ENCODE assay signal across 27 cellular contexts in genomic region chr5:763998-764781, GRCh38. TPM values are rescaled to one million over a fixed set of nuclear protein-coding genes. Genes with fewer than 3 reads are reported as not detected.
DNase-seq lines count a peak whose midpoint lies in the region; ATAC-seq and TF ChIP-seq lines count a peak whose summit lies in the region.
"Had no signal": no experiment of that assay in that cellular context is flagged by ENCODE, and none has a peak within 500 bp of the region (broad histone marks: within the 10 kb centered on the region; RNA-seq: fewer than 3 reads in every experiment).

No MANE protein-coding gene starts in this region.

- no peak for TF ChIP-seq CTCF in GM20000 (IDR thresholded peaks at IDR 0.05; ENCODE audit: extremely low read depth, missing control alignments)
- TF ChIP-seq CTCF in lower lobe of right lung (IDR thresholded peaks at IDR 0.05), result no peak
- no peak for TF ChIP-seq CTCF in suprapubic skin (IDR thresholded peaks at IDR 0.05)

- H3K27ac Mint-ChIP-seq in activated CD4-positive, alpha-beta T cell treated with anti-CD3 and anti-CD28 coated beads, Interleukin-2, amount 10 ng/mL, durations not matched to agents 7 days and 5 days, result no peak overlapping the region
- H3K27ac Mint-ChIP-seq: activated naive CD8-positive, alpha-beta T cell treated with anti-CD3 and anti-CD28 coated beads, Interleukin-2, amount 10 ng/mL, durations not matched to agents 7 days and 5 days had no signal

- H3K27ac ChIP-seq in lower lobe of right lung (no peak overlapping the region), suprapubic skin (no peak overlapping the region)
- H3K27ac ChIP-seq: KMS-11, SJSA1, stomach, transverse colon, VCaP had no signal

- H3K4me1 ChIP-seq in lower lobe of right lung (peaks cover 9% of the 10 kb centered on the region), suprapubic skin (peaks cover 10% of the 10 kb centered on the region)

- H3K9me3 ChIP-seq in lower lobe of right lung (no peaks in the 10 kb centered on the region), suprapubic skin (no peaks in the 10 kb centered on the region)
- H3K9me3 ChIP-seq: stomach, transverse colon had no signal

- peak; percentile 7 for DNase-seq in activated naive CD4-positive, alpha-beta T cell treated with Interleukin-2 at 50 U/mL for 16 hours
- no peak for DNase-seq in activated naive CD4-positive, alpha-beta T cell (lab: John Stamatoyannopoulos, UW)
- DNase-seq in GM20000 (ENCODE audit: low spot score), result peak; percentile 24
- peak; percentile 40 for DNase-seq in lower lobe of right lung
- peak; percentile 70 to 80 for DNase-seq in suprapubic skin (ENCODE audit: low spot score in 2 of 2)
- no peak for DNase-seq in activated CD4-positive, alpha-beta T cell treated with anti-CD3 and anti-CD28 coated beads, Interleukin-2, amount 10 ng/mL, durations not matched to agents 7 days and 5 days
- DNase-seq: ACHN; activated CD8-positive, alpha-beta memory T cell treated with anti-CD3 and anti-CD28 coated beads for 24 hours; activated naive CD8-positive, alpha-beta T cell treated with anti-CD3 and anti-CD28 coated beads, Interleukin-2, amount 10 ng/mL, durations not matched to agents 7 days and 5 days; C1 segment of cervical spinal cord; effector CD8-positive, alpha-beta T cell; erythroblast; foreskin fibroblast; hippocampal formation; NCI-H146; NCI-H2171; NCI-H524 treated with DMSO at 0.1 percent for 48 hours; occipital lobe; retina; stomach; transverse colon had no signal

- H3K4me3 ChIP-seq in lower lobe of right lung, result no peak overlapping the region
- no peak overlapping the region for H3K4me3 ChIP-seq in suprapubic skin
- H3K4me3 ChIP-seq: SJSA1, stomach, transverse colon had no signal

- intact Hi-C loops in lower lobe of right lung (cut with DNase I), result no loop called here

- peaks cover 4% of the 10 kb centered on the region for H3K36me3 ChIP-seq in lower lobe of right lung
- H3K36me3 ChIP-seq in suprapubic skin, result no peaks in the 10 kb centered on the region
- H3K36me3 ChIP-seq: SJSA1, transverse colon had no signal

- ATAC-seq in lower lobe of right lung (no peak), GM18520 (IDR thresholded peaks at IDR 0.05; ENCODE audit: unreplicated experiment) (no peak), HG02973 (IDR thresholded peaks at IDR 0.05; ENCODE audit: unreplicated experiment) (no peak)
- ATAC-seq: Panc1 had no signal

- no peak for TF ChIP-seq POLR2A in suprapubic skin (IDR thresholded peaks at IDR 0.05)

- no peaks in the 10 kb centered on the region for H3K36me3 Mint-ChIP-seq in activated CD4-positive, alpha-beta T cell treated with anti-CD3 and anti-CD28 coated beads, Interleukin-2, amount 10 ng/mL, durations not matched to agents 7 days and 5 days (ENCODE audit: low read depth)
- H3K36me3 Mint-ChIP-seq: activated naive CD8-positive, alpha-beta T cell treated with anti-CD3 and anti-CD28 coated beads, Interleukin-2, amount 10 ng/mL, durations not matched to agents 7 days and 5 days had no signal

- peaks cover 4% of the 10 kb centered on the region for H3K9me3 Mint-ChIP-seq in activated CD4-positive, alpha-beta T cell treated with anti-CD3 and anti-CD28 coated beads, Interleukin-2, amount 10 ng/mL, durations not matched to agents 7 days and 5 days
- H3K9me3 Mint-ChIP-seq: activated naive CD8-positive, alpha-beta T cell treated with anti-CD3 and anti-CD28 coated beads, Interleukin-2, amount 10 ng/mL, durations not matched to agents 7 days and 5 days had no signal

- POLR2A ChIA-PET in activated CD4-positive, alpha-beta T cell treated with anti-CD3 and anti-CD28 coated beads, Interleukin-2, amount 10 ng/mL, durations not matched to agents 7 days and 5 days (lab: Charles Lee), result no interaction called here

- no peak overlapping the region for H3K4me3 Mint-ChIP-seq in activated CD4-positive, alpha-beta T cell treated with anti-CD3 and anti-CD28 coated beads, Interleukin-2, amount 10 ng/mL, durations not matched to agents 7 days and 5 days
- H3K4me3 Mint-ChIP-seq: activated naive CD8-positive, alpha-beta T cell treated with anti-CD3 and anti-CD28 coated beads, Interleukin-2, amount 10 ng/mL, durations not matched to agents 7 days and 5 days had no signal

- CTCF ChIA-PET in activated CD4-positive, alpha-beta T cell treated with anti-CD3 and anti-CD28 coated beads, Interleukin-2, amount 10 ng/mL, durations not matched to agents 7 days and 5 days (lab: Charles Lee), result no interaction called here

- peaks cover 2% of the 10 kb centered on the region for H3K4me1 Mint-ChIP-seq in activated CD4-positive, alpha-beta T cell treated with anti-CD3 and anti-CD28 coated beads, Interleukin-2, amount 10 ng/mL, durations not matched to agents 7 days and 5 days
- H3K4me1 Mint-ChIP-seq: activated naive CD8-positive, alpha-beta T cell treated with anti-CD3 and anti-CD28 coated beads, Interleukin-2, amount 10 ng/mL, durations not matched to agents 7 days and 5 days had no signal

- H3K27me3 Mint-ChIP-seq in activated CD4-positive, alpha-beta T cell treated with anti-CD3 and anti-CD28 coated beads, Interleukin-2, amount 10 ng/mL, durations not matched to agents 7 days and 5 days, result no peaks in the 10 kb centered on the region

- no peaks in the 10 kb centered on the region for H3K27me3 ChIP-seq in lower lobe of right lung (ENCODE audit: low read depth)
- H3K27me3 ChIP-seq in suprapubic skin, result no peaks in the 10 kb centered on the region
- H3K27me3 ChIP-seq: stomach, transverse colon had no signal

- 92% methylated on average over 31 of the region's 31 CpGs for WGBS in suprapubic skin

- TF ChIP-seq EP300 in suprapubic skin (IDR thresholded peaks at IDR 0.05), result no peak

RNA-seq across cellular contexts. Expression of gene ZDHHC11B, which starts 20.3 kb away (rescaled TPM):
- total RNA-seq in lower lobe of right lung, result 14.9 TPM
- total RNA-seq in suprapubic skin, result 10 to 100 TPM in 3 of 4 donors, 1 to 10 TPM in 1; 9.3 to 35.2 (median 19.4) TPM
- under 1 TPM; 0.35 to 0.87 TPM for total RNA-seq in activated CD4-positive, alpha-beta T cell treated with anti-CD3 and anti-CD28 coated beads, Interleukin-2, amount 10 ng/mL, durations not matched to agents 7 days and 5 days
- total RNA-seq: SJSA1 had no signal

Comparison
In these comparisons a context has a peak if more than half of its experiments do, and no peak if none do; other contexts are left out.
1. DNase-seq: peak in activated naive CD4-positive, alpha-beta T cell treated with Interleukin-2 at 50 U/mL for 16 hours (single experiment), GM20000 (single experiment), lower lobe of right lung (single experiment) and suprapubic skin (2 of 2); none in activated naive CD4-positive, alpha-beta T cell (0 of 4) and activated CD4-positive, alpha-beta T cell treated with anti-CD3 and anti-CD28 coated beads, Interleukin-2, amount 10 ng/mL, durations not matched to agents 7 days and 5 days (single experiment).